Comparison of ENCODE assay signal across 8 cellular contexts in the genomic region with DNA sequence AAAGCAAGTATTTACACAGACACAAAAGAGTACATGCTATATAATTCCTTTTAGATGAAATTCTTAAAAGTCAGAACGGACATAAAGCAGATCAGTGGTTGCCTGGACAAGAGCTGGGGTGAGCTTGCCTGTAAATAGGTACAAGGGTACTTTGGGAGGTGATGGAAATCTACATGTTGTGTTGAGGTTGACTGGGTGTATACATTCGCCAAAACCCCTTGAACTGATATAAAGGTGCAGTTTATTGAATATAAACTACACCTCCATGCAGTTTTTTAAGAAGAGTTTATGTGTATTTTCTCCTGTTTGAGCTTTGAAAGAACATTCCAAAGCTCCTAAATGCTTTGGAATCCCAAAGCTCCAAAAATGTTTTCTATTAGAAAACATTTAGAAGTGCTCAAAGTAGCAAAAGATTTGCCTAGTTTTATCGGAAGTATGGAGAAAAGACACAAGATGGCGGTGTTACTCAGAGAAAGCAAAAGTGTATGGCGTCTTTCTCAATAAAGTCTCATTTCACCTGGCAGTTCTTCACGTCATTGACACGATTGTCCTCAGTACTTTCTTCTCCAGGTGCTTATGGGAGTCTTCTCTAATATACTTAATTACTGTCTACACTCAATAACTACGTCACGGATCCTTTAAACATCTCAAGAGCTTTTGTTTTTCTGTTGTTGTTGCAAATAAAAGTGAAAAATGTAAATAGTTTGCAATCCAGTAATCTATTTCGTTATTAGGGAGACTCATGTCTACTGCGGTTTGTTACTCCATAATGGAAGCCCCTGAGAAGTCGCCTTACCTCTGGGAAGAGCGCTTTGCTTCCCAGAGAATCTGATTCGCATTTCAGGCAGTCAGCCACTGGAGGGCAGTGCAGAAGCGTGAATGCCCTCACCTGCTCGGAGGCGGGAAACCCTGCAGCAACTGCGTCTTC. TPM values are rescaled to one million over a fixed set of nuclear protein-coding genes. Genes with fewer than 3 reads are reported as not detected.
DNase-seq lines count a peak whose midpoint lies in the region; ATAC-seq, FAIRE-seq and TF ChIP-seq lines count a peak whose summit lies in the region.

No MANE protein-coding gene starts in this region.

- peak overlapping the region; percentile 68 to 82 for H3K4me3 Mint-ChIP-seq in CD14-positive monocyte

- H3K27me3 ChIP-seq in endothelial cell of umbilical vein (ENCODE audit: control insufficient read depth in 2 of 2, insufficient read depth in 2 of 2, low read length in 2 of 2), result peaks cover 0 to 2% of the 10 kb centered on the region in 2 experiments
- H3K27me3 ChIP-seq in mucosa of stomach (ENCODE audit: control insufficient read depth, insufficient read depth, low read length), result peaks cover 10% of the 10 kb centered on the region

- H2AFZ ChIP-seq in endothelial cell of umbilical vein (ENCODE audit: low read depth, low read length), result peak overlapping the region; percentile 66

- no peaks in the 10 kb centered on the region for H3K9me1 ChIP-seq in endothelial cell of umbilical vein (replicated peaks; ENCODE audit: control insufficient read depth, extremely low read depth, insufficient read depth, low read length)

- H3K4me1 Mint-ChIP-seq in CD14-positive monocyte, result peaks cover 11% of the 10 kb centered on the region

- no peaks in the 10 kb centered on the region for H3K36me3 ChIP-seq in endothelial cell of umbilical vein (ENCODE audit: control insufficient read depth in 2 of 2, extremely low read depth in 1 of 2, insufficient read depth in 2 of 2, low read length in 2 of 2)
- H3K36me3 ChIP-seq in mucosa of stomach (ENCODE audit: control insufficient read depth, insufficient read depth, low read length), result no peaks in the 10 kb centered on the region

- TF ChIP-seq POLR2A in endothelial cell of umbilical vein (IDR thresholded peaks at IDR 0.05; ENCODE audit: low read depth, low read length), result no peak

- peak overlapping the region; percentile 13 to 51 (median 20) for H3K4me3 ChIP-seq in endothelial cell of umbilical vein (replicated peaks in 1 of 3; ENCODE audit: insufficient read depth in 1 of 3, low read depth in 1 of 3, low read length in 3 of 3)
- H3K4me3 ChIP-seq in mucosa of stomach (ENCODE audit: low read length), result no peak overlapping the region

- no peaks in the 10 kb centered on the region for H3K36me3 Mint-ChIP-seq in CD14-positive monocyte

- peak; percentile 83 for FAIRE-seq in endothelial cell of umbilical vein (lab: Jason Lieb, UNC)

- CTCF ChIA-PET in endothelial cell of umbilical vein (lab: Charles Lee), result interaction anchor here (0.7 to 19.4 kb wide), 24 partner anchors 12 to 642 kb away, joined by 3 to 385 read pairs (median 4); a partner anchor contains a TSS

- H3K4me1 ChIP-seq in endothelial cell of umbilical vein (ENCODE audit: control insufficient read depth, extremely low read depth, insufficient read depth, low read length) (peaks cover 8% of the 10 kb centered on the region), mucosa of stomach (ENCODE audit: control insufficient read depth, insufficient read depth, low read length) (no peaks in the 10 kb centered on the region)

- peak overlapping the region; percentile 90 for H3K4me2 ChIP-seq in endothelial cell of umbilical vein (ENCODE audit: insufficient read depth, low read length)

- dilution Hi-C loops in endothelial cell of umbilical vein (cut with MboI; ENCODE audit: extremely low pct_ligation_motif_present, low sequenced_read_pairs), result loop anchor here (10.0 kb wide), 1 partner anchor 481 kb away; no protein-coding TSS in a partner anchor

- TF ChIP-seq CTCF in CD14-positive monocyte (IDR thresholded peaks at IDR 0.05), result peak; percentile 87
- peak; percentile 77 to 85 for TF ChIP-seq CTCF in endothelial cell of umbilical vein (IDR thresholded peaks at IDR 0.05; ENCODE audit: extremely low read depth in 1 of 2, insufficient read depth in 1 of 2, low read depth in 1 of 2, low read length in 2 of 2)

- H3K9me3 Mint-ChIP-seq in CD14-positive monocyte, result peaks cover 7 to 15% (median 8%) of the 10 kb centered on the region in 7 donors

- H3K27ac ChIP-seq in endothelial cell of umbilical vein (ENCODE audit: insufficient read depth, low read depth, low read length), result no peak overlapping the region

- H4K20me1 ChIP-seq in endothelial cell of umbilical vein (replicated peaks; ENCODE audit: control insufficient read depth, extremely low read depth, insufficient read depth, low read length), result no peaks in the 10 kb centered on the region

- POLR2A ChIA-PET in endothelial cell of umbilical vein (lab: Charles Lee), result no interaction called here

- no peak for DNase-seq in CD14-positive monocyte (ENCODE audit: low spot score)
- DNase-seq in HS-5 (ENCODE audit: low read depth), result peak; percentile 45
- peak; percentile 35 for DNase-seq in NCI-H82 treated with DMSO at 0.1 percent for 48 hours (lab: John Stamatoyannopoulos, UW; ENCODE audit: unreplicated experiment)
- DNase-seq in activated CD8-positive, alpha-beta memory T cell treated with anti-CD3 and anti-CD28 coated beads, Interleukin-2, amount 50 U/mL, for 24 hours (ENCODE audit: extremely low read depth), result peak; percentile 31
- DNase-seq in endothelial cell of umbilical vein (ENCODE audit: low read depth, low spot score), result peak; percentile 86
- peak; percentile 17 to 43 for DNase-seq in stimulated activated CD8-positive, alpha-beta memory T cell treated with anti-CD3 and anti-CD28 coated beads, Interleukin-7, amount 100 ng/mL, for 1 hour (ENCODE audit: low read depth in 2 of 2)

- peak; percentile 90 for ATAC-seq in GM19452 (IDR thresholded peaks at IDR 0.05; ENCODE audit: unreplicated experiment)

- H3K9me3 ChIP-seq in endothelial cell of umbilical vein (replicated peaks; ENCODE audit: control insufficient read depth, insufficient read depth, low read length) (no peaks in the 10 kb centered on the region), mucosa of stomach (ENCODE audit: control insufficient read depth, low read length) (no peaks in the 10 kb centered on the region)

- H3K27ac Mint-ChIP-seq in CD14-positive monocyte, result peak overlapping the region in 1 of 7 donors; percentile 27

- intact Hi-C loops in CD14-positive monocyte (cut with micrococcal nuclease), result loop anchor here (5.0 to 10.0 kb wide), 2 partner anchors 64 to 481 kb away; no protein-coding TSS in a partner anchor
- intact Hi-C loops in endothelial cell of umbilical vein (cut with micrococcal nuclease), result loop anchor here (1.0 to 5.0 kb wide), 5 partner anchors 66 to 641 kb away; no protein-coding TSS in a partner anchor

- H3K9ac ChIP-seq in endothelial cell of umbilical vein (replicated peaks; ENCODE audit: extremely low read depth, insufficient read depth, low read length), result no peak overlapping the region
- H3K9ac ChIP-seq in mucosa of stomach (ENCODE audit: low read length), result peak overlapping the region; percentile 29

- no TSS peak for BruUV-seq in endothelial cell of umbilical vein (replicated peaks; lab: Mats Ljungman, UMichigan)

- peaks cover 12 to 18% (median 16%) of the 10 kb centered on the region in 3 donors for H3K27me3 Mint-ChIP-seq in CD14-positive monocyte (ENCODE audit: low read depth in 3 of 3)

- no peaks in the 10 kb centered on the region for H3K79me2 ChIP-seq in endothelial cell of umbilical vein (ENCODE audit: control insufficient read depth, insufficient read depth, low read length)

TF ChIP-seq in endothelial cell of umbilical vein, 7 proteins besides CTCF, POLR2A, EP300 and RAD21:
- TF ChIP-seq EZH2 (IDR thresholded peaks at IDR 0.05; ENCODE audit: borderline replicate concordance, low read depth, low read length, severe bottlenecking) (no peak), JUN (IDR thresholded peaks at IDR 0.05; ENCODE audit: borderline replicate concordance, insufficient read depth, insufficient read length, low read depth) (no peak), GATA2 (IDR thresholded peaks at IDR 0.05; ENCODE audit: insufficient read depth, insufficient read length, low read depth, low read length) (no peak), FOS (IDR thresholded peaks at IDR 0.05; ENCODE audit: borderline replicate concordance, insufficient read depth, low read length) (no peak), POLR2AphosphoS5 (IDR thresholded peaks at IDR 0.05; ENCODE audit: insufficient read depth, low read depth, low read length) (no peak), MYC (IDR thresholded peaks at IDR 0.05; ENCODE audit: low read depth, low read length) (no peak)
- TF ChIP-seq, protein P1, sequence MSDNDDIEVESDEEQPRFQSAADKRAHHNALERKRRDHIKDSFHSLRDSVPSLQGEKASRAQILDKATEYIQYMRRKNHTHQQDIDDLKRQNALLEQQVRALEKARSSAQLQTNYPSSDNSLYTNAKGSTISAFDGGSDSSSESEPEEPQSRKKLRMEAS (IDR thresholded peaks at IDR 0.05; ENCODE audit: insufficient read depth, insufficient read length), result no peak

RNA-seq across cellular contexts. Expression of a gene that starts 14.7 kb away (rescaled TPM):
- 100 to 1,000 TPM; 200 to 213 TPM for polyA plus RNA-seq in CD14-positive monocyte
- total RNA-seq in endothelial cell of umbilical vein, result 201 and 206 TPM in 2 replicates
- polyA plus RNA-seq in endothelial cell of umbilical vein, result 221 and 401 TPM in 2 replicates
- 220 and 293 TPM in 2 replicates for polyA plus RNA-seq in endothelial cell of umbilical vein (2011; cell fraction: cytosol; rRNA removed)
- 73.4 and 116 TPM in 2 replicates for polyA plus RNA-seq in endothelial cell of umbilical vein (2011; cell fraction: nucleus; rRNA removed)
- polyA plus RNA-seq in endothelial cell of umbilical vein (2012), result 439 and 629 TPM in 2 replicates
- polyA minus RNA-seq in endothelial cell of umbilical vein, result 62.6 and 70.1 TPM in 2 replicates
- polyA minus RNA-seq in endothelial cell of umbilical vein (2011; cell fraction: cytosol; rRNA and poly(A)+ RNA removed), result 72.9 TPM
- polyA minus RNA-seq in endothelial cell of umbilical vein (2011; cell fraction: nucleus; rRNA and poly(A)+ RNA removed), result 25.8 and 30.0 TPM in 2 replicates
